In the genomic region with DNA sequence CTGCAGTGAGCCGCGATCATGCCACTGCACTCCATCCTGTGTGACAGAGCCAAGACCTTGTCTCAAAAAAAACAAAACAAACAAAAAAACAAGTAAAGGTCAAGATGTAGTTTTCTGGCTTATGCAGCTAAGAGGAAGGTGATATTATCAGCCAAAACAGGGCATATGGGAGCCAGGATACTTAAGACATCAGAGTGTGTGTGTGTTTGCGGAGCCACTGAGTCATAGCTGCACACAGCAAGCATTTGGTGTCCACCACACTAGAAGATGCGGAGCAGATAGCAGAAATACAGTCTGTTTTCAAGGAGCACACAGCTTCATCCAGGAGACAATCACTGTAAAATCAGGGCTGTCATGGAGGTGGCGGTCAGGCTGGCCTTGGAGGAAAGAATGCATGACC, we compare ENCODE assay signal across 28 cellular contexts.
A peak's percentile ranks its signal among the peaks of the same experiment; 100 is the strongest.
DNase-seq lines count a peak whose midpoint lies in the region; ATAC-seq, FAIRE-seq and TF ChIP-seq lines count a peak whose summit lies in the region.
"Had no signal": no experiment of that assay in that cellular context is flagged by ENCODE, and none has a peak within 500 bp of the region (broad histone marks: within the 10 kb centered on the region; RNA-seq: fewer than 3 reads in every experiment).

No MANE protein-coding gene starts in this region.

- TF ChIP-seq EP300 in A549 (IDR thresholded peaks at IDR 0.05) (no peak), K562 (IDR thresholded peaks at IDR 0.05; ENCODE audit: low read length) (no peak)

- no peaks in the 10 kb centered on the region for H3K9me1 ChIP-seq in K562 (ENCODE audit: control insufficient read depth, insufficient read depth, low read length)

- no TSS peak for BruUV-seq in K562 (replicated peaks; lab: Mats Ljungman, UMichigan)

- no peaks in the 10 kb centered on the region for H4K20me1 ChIP-seq in K562 (replicated peaks; ENCODE audit: control insufficient read depth, insufficient read depth, low read length)

- H3K4me1 ChIP-seq in A549 (peaks cover 64% of the 10 kb centered on the region), K562 (replicated peaks in 1 of 2; ENCODE audit: control insufficient read depth in 2 of 2, insufficient read depth in 2 of 2, low read length in 2 of 2) (no peaks in the 10 kb centered on the region), colonic mucosa (no peaks in the 10 kb centered on the region)
- H3K4me1 ChIP-seq: testis had no signal

- no peaks in the 10 kb centered on the region for H3K79me2 ChIP-seq in K562 (ENCODE audit: control insufficient read depth, insufficient read depth, low read length)

- H2AFZ ChIP-seq in K562 (ENCODE audit: low read depth, low read length) = no peak overlapping the region

- H3K27me3 Mint-ChIP-seq in activated T-cell treated with anti-CD3 and anti-CD28 coated beads, Interleukin-2, amount 50 U/mL, for 72 hours (ENCODE audit: low read depth) = no peaks in the 10 kb centered on the region
- H3K27me3 Mint-ChIP-seq: activated CD4-positive, alpha-beta T cell treated with anti-CD3 and anti-CD28 coated beads for 36 hours; activated CD8-positive, alpha-beta memory T cell treated with anti-CD3 and anti-CD28 coated beads, Interleukin-2, amount 10 ng/mL, durations not matched to agents 7 days and 5 days; activated T-helper 17 cell treated with anti-CD3 and anti-CD28 coated beads, Interleukin-2, amount 50 U/mL, for 72 hours; brain; progenitor cell of endocrine pancreas; stimulated activated memory B cell treated with anti-CD40 and anti-IgM and Interleukin-4, amounts not matched to agents 10 μg/mL and 1 μg/mL and 100 μg/mL, for 72 hours had no signal

- TF ChIP-seq CTCF in A549 (IDR thresholded peaks at IDR 0.05) (no peak), K562 (IDR thresholded peaks at IDR 0.05 in 2 of 3, conservative IDR thresholded peaks at IDR 0.05 in 1 of 3; ENCODE audit: insufficient read depth in 2 of 3, low read depth in 1 of 3, low read length in 3 of 3) (no peak), colonic mucosa (IDR thresholded peaks at IDR 0.05) (no peak)

- no peaks in the 10 kb centered on the region for H3K36me3 Mint-ChIP-seq in activated T-cell treated with anti-CD3 and anti-CD28 coated beads, Interleukin-2, amount 50 U/mL, for 72 hours (ENCODE audit: insufficient read depth in 2 of 2)
- H3K36me3 Mint-ChIP-seq: activated CD8-positive, alpha-beta memory T cell treated with anti-CD3 and anti-CD28 coated beads, Interleukin-2, amount 10 ng/mL, durations not matched to agents 7 days and 5 days; activated naive CD8-positive, alpha-beta T cell treated with anti-CD3 and anti-CD28 coated beads for 36 hours; brain; CD14-positive monocyte; natural killer cell treated with Interleukin-12 subunit alpha and Interleukin-12 subunit beta and Interleukin-15 and Interleukin-18, amount 100 ng/mL, for 72 hours; stimulated activated memory B cell treated with anti-CD40 and anti-IgM and Interleukin-4, amounts not matched to agents 10 μg/mL and 1 μg/mL and 100 μg/mL, for 72 hours had no signal

- H3K9me3 ChIP-seq in A549 (no peaks in the 10 kb centered on the region), K562 (replicated peaks; ENCODE audit: control insufficient read depth, insufficient read depth, low read depth, low read length) (no peaks in the 10 kb centered on the region), colonic mucosa (no peaks in the 10 kb centered on the region)
- H3K9me3 ChIP-seq: gastroesophageal sphincter, testis had no signal

- ATAC-seq in A549 (peak in 1 of 2 experiments; percentile 65; a peak in 3 of 6 replicates), K562 (no peak), HG02973 (IDR thresholded peaks at IDR 0.05; ENCODE audit: unreplicated experiment) (no peak)
- ATAC-seq in activated T-cell treated with anti-CD3 and anti-CD28 coated beads, Interleukin-2, amount 50 U/mL, for 72 hours (replicated peaks in 1 of 2) = no peak
- ATAC-seq: activated CD4-positive, alpha-beta T cell treated with anti-CD3 and anti-CD28 coated beads for 36 hours; activated CD8-positive, alpha-beta memory T cell treated with anti-CD3 and anti-CD28 coated beads, Interleukin-2, amount 10 ng/mL, durations not matched to agents 7 days and 5 days; activated T-helper 17 cell treated with anti-CD3 and anti-CD28 coated beads, Interleukin-2, amount 50 U/mL, for 72 hours; gastroesophageal sphincter; natural killer cell treated with Interleukin-12 subunit alpha and Interleukin-12 subunit beta and Interleukin-15 and Interleukin-18, amount 100 ng/mL, for 72 hours had no signal

- CTCF ChIA-PET in A549 (lab: Yijun Ruan, JAX) = interaction anchor here (0.7 to 2.6 kb wide), 4 partner anchors 11 to 190 kb away, joined by 3 to 12 read pairs (median 4); no protein-coding TSS in a partner anchor
- CTCF ChIA-PET in K562 (lab: Yijun Ruan, JAX; ENCODE audit: low intra/inter-chr PET ratio) = no interaction called here

- H3K9me3 Mint-ChIP-seq in activated T-cell treated with anti-CD3 and anti-CD28 coated beads, Interleukin-2, amount 50 U/mL, for 72 hours = no peaks in the 10 kb centered on the region
- H3K9me3 Mint-ChIP-seq: activated naive CD8-positive, alpha-beta T cell treated with anti-CD3 and anti-CD28 coated beads for 36 hours; activated T-helper 17 cell treated with anti-CD3 and anti-CD28 coated beads, Interleukin-2, amount 50 U/mL, for 72 hours; brain; natural killer cell treated with Interleukin-12 subunit alpha and Interleukin-12 subunit beta and Interleukin-15 and Interleukin-18, amount 100 ng/mL, for 72 hours; stimulated activated memory B cell treated with anti-CD40 and anti-IgM and Interleukin-4, amounts not matched to agents 10 μg/mL and 1 μg/mL and 100 μg/mL, for 72 hours had no signal

- H3K27ac Mint-ChIP-seq in activated T-cell treated with anti-CD3 and anti-CD28 coated beads, Interleukin-2, amount 50 U/mL, for 72 hours = no peak overlapping the region
- H3K27ac Mint-ChIP-seq: activated CD4-positive, alpha-beta T cell treated with anti-CD3 and anti-CD28 coated beads for 36 hours; activated CD8-positive, alpha-beta memory T cell treated with anti-CD3 and anti-CD28 coated beads, Interleukin-2, amount 10 ng/mL, durations not matched to agents 7 days and 5 days; activated naive CD8-positive, alpha-beta T cell treated with anti-CD3 and anti-CD28 coated beads for 36 hours; activated T-helper 17 cell treated with anti-CD3 and anti-CD28 coated beads, Interleukin-2, amount 50 U/mL, for 72 hours; brain; CD14-positive monocyte; natural killer cell treated with Interleukin-12 subunit alpha and Interleukin-12 subunit beta and Interleukin-15 and Interleukin-18, amount 100 ng/mL, for 72 hours; progenitor cell of endocrine pancreas; stimulated activated memory B cell treated with anti-CD40 and anti-IgM and Interleukin-4, amounts not matched to agents 10 μg/mL and 1 μg/mL and 100 μg/mL, for 72 hours had no signal

- H3K36me3 ChIP-seq in K562 (ENCODE audit: control insufficient read depth, insufficient read depth, low read length) = no peaks in the 10 kb centered on the region
- no peaks in the 10 kb centered on the region for H3K36me3 ChIP-seq in colonic mucosa
- H3K36me3 ChIP-seq: gastroesophageal sphincter had no signal

- in situ Hi-C loops in K562 (cut with MboI) = no loop called here

- H3K4me2 ChIP-seq in A549 = peak overlapping the region; percentile 55
- no peak overlapping the region for H3K4me2 ChIP-seq in K562 (ENCODE audit: insufficient read depth, low read length)

- H3K4me1 Mint-ChIP-seq in activated T-cell treated with anti-CD3 and anti-CD28 coated beads, Interleukin-2, amount 50 U/mL, for 72 hours (ENCODE audit: low read depth) = peaks cover 34% of the 10 kb centered on the region
- H3K4me1 Mint-ChIP-seq: activated T-helper 17 cell treated with anti-CD3 and anti-CD28 coated beads, Interleukin-2, amount 50 U/mL, for 72 hours; stimulated activated memory B cell treated with anti-CD40 and anti-IgM and Interleukin-4, amounts not matched to agents 10 μg/mL and 1 μg/mL and 100 μg/mL, for 72 hours had no signal

- no peak for TF ChIP-seq RAD21 in A549 (conservative IDR thresholded peaks at IDR 0.05 in 1 of 2, IDR thresholded peaks at IDR 0.05 in 1 of 2)
- no peak for TF ChIP-seq RAD21 in K562 (CRISPR knock-in tag; conservative IDR thresholded peaks at IDR 0.05 in 1 of 2, IDR thresholded peaks at IDR 0.05 in 1 of 2)

- peak overlapping the region; percentile 21 to 42; a peak in 3 of 6 replicates for H3K27ac ChIP-seq in A549
- no peak overlapping the region for H3K27ac ChIP-seq in K562 (ENCODE audit: extremely low read depth, low read depth, low read length)
- no peak overlapping the region for H3K27ac ChIP-seq in colonic mucosa
- H3K27ac ChIP-seq: dorsolateral prefrontal cortex, gastroesophageal sphincter, testis had no signal

- DNase-seq in A549 (ENCODE audit: low read depth in 1 of 2, low spot score in 1 of 2) (peak in 1 of 2 experiments; percentile 55), HTR-8/SVneo (ENCODE audit: insufficient read length, low spot score) (no peak), K562 (ENCODE audit: extremely low read depth in 1 of 4, low spot score in 3 of 4) (peak in 1 of 4 experiments; percentile 3), iris pigment epithelial cell (ENCODE audit: low read depth) (peak; percentile 86), colonic mucosa (no peak), dedifferentiated amniotic fluid mesenchymal stem cell (ENCODE audit: extremely low spot score) (no peak)
- DNase-seq in activated T-cell treated with anti-CD3 and anti-CD28 coated beads, Interleukin-2, amount 50 U/mL, for 72 hours = no peak
- DNase-seq: ACHN; activated CD4-positive, alpha-beta T cell treated with anti-CD3 and anti-CD28 coated beads for 36 hours; activated CD8-positive, alpha-beta memory T cell treated with anti-CD3 and anti-CD28 coated beads, Interleukin-2, amount 10 ng/mL, durations not matched to agents 7 days and 5 days; activated naive CD8-positive, alpha-beta T cell treated with anti-CD3 and anti-CD28 coated beads for 36 hours; dorsolateral prefrontal cortex; Kasumi-1; NCI-H1417; NCI-H69; Right ventricle myocardium superior; stimulated activated CD4-positive, alpha-beta T cell treated with anti-CD3 and anti-CD28 coated beads, Interleukin-1b, Interleukin-23, amount 100 ng/mL, for 48 hours; testis had no signal

- H3K4me3 ChIP-seq in A549 = no peak overlapping the region
- no peak overlapping the region for H3K4me3 ChIP-seq in K562
- H3K4me3 ChIP-seq in colonic mucosa = no peak overlapping the region
- H3K4me3 ChIP-seq: dorsolateral prefrontal cortex, gastroesophageal sphincter, testis had no signal

- 57% methylated on average over 5 of the region's 5 CpGs for WGBS in A549 (ENCODE audit: missing lambda C conversion rate)
- 1% methylated on average over 5 of the region's 5 CpGs for WGBS in K562 (ENCODE audit: insufficient coverage, low coverage, missing lambda C conversion rate)

- no peak overlapping the region for H3K9ac ChIP-seq in K562 (ENCODE audit: insufficient read depth in 1 of 2, low read depth in 2 of 2, low read length in 2 of 2)
- H3K9ac ChIP-seq in colonic mucosa (ENCODE audit: low read depth in 2 of 2, low read length in 2 of 2) = no peak overlapping the region

- H3K27me3 ChIP-seq in K562 (ENCODE audit: control insufficient read depth in 2 of 2, insufficient read depth in 2 of 2, low read length in 2 of 2) = peaks cover 6 to 7% of the 10 kb centered on the region in 2 experiments; a peak in 1 of 5 replicates
- H3K27me3 ChIP-seq in colonic mucosa = no peaks in the 10 kb centered on the region
- H3K27me3 ChIP-seq: dorsolateral prefrontal cortex, gastroesophageal sphincter, testis had no signal

- POLR2A ChIA-PET in A549 (lab: Yijun Ruan, JAX) (no interaction called here), K562 (lab: Yijun Ruan, JAX) (no interaction called here)

- intact Hi-C loops in K562 (cut with micrococcal nuclease) = no loop called here
- intact Hi-C loops in colonic mucosa (cut with DNase I) = no loop called here

- H3K4me3 Mint-ChIP-seq in activated T-cell treated with anti-CD3 and anti-CD28 coated beads, Interleukin-2, amount 50 U/mL, for 72 hours = no peak overlapping the region
- H3K4me3 Mint-ChIP-seq: activated CD4-positive, alpha-beta T cell treated with anti-CD3 and anti-CD28 coated beads for 36 hours; activated CD8-positive, alpha-beta memory T cell treated with anti-CD3 and anti-CD28 coated beads, Interleukin-2, amount 10 ng/mL, durations not matched to agents 7 days and 5 days; activated naive CD8-positive, alpha-beta T cell treated with anti-CD3 and anti-CD28 coated beads for 36 hours; activated T-helper 17 cell treated with anti-CD3 and anti-CD28 coated beads, Interleukin-2, amount 50 U/mL, for 72 hours; brain; CD14-positive monocyte; natural killer cell treated with Interleukin-12 subunit alpha and Interleukin-12 subunit beta and Interleukin-15 and Interleukin-18, amount 100 ng/mL, for 72 hours; stimulated activated memory B cell treated with anti-CD40 and anti-IgM and Interleukin-4, amounts not matched to agents 10 μg/mL and 1 μg/mL and 100 μg/mL, for 72 hours had no signal

- FAIRE-seq in A549 (lab: Jason Lieb, UNC) = no peak
- FAIRE-seq in HTR-8/SVneo (lab: Jason Lieb, UNC) = peak; percentile 76
- FAIRE-seq in K562 (lab: Jason Lieb, UNC) = no peak
- FAIRE-seq: GM12891, TTC549 had no signal

- no peak for TF ChIP-seq POLR2A in A549 (IDR thresholded peaks at IDR 0.05; ENCODE audit: low read length)
- TF ChIP-seq POLR2A in K562 (conservative IDR thresholded peaks at IDR 0.05) = no peak

Comparison
In these comparisons a context has a peak if more than half of its experiments do, and no peak if none do; other contexts are left out.
1. H3K27ac ChIP-seq: peak in A549 (2 of 2); none in K562 (single experiment) and colonic mucosa (single experiment).